In genomic region chrX:112678831-112679230, GRCh38 we compare ENCODE assay signal across 12 cellular contexts. TPM values are rescaled to one million over a fixed set of nuclear protein-coding genes. Genes with fewer than 3 reads are reported as not detected.
DNase-seq lines count a peak whose midpoint lies in the region; ATAC-seq, FAIRE-seq and TF ChIP-seq lines count a peak whose summit lies in the region.
"Had no signal": no experiment of that assay in that cellular context is flagged by ENCODE, and none has a peak within 500 bp of the region (broad histone marks: within the 10 kb centered on the region; RNA-seq: fewer than 3 reads in every experiment).

No MANE protein-coding gene starts in this region.

- CTCF ChIA-PET in WTC11 (lab: Charles Lee), result no interaction called here
- CTCF ChIA-PET in RWPE1 (lab: Yijun Ruan, JAX), result no interaction called here

- H3K9me3 ChIP-seq in kidney (ENCODE audit: control insufficient read depth in 1 of 2, low read length in 2 of 2), result no peaks in the 10 kb centered on the region

- FAIRE-seq in kidney (lab: Jason Lieb, UNC), result no peak

- H3K4me3 ChIP-seq in kidney (ENCODE audit: low read length in 2 of 2), result no peak overlapping the region

- DNase-seq in activated naive CD4-positive, alpha-beta T cell treated with Interleukin-2 at 50 U/mL for 16 hours, result no peak
- DNase-seq in WTC11 (ENCODE audit: low spot score) (no peak), type B pancreatic cell (ENCODE audit: extremely low spot score, unreplicated experiment) (no peak), kidney (no peak), left colon (no peak), RWPE1 (ENCODE audit: low spot score) (no peak)
- DNase-seq: activated CD8-positive, alpha-beta memory T cell treated with anti-CD3 and anti-CD28 coated beads, Interleukin-2, amount 50 U/mL, for 4 hours; H7 had no signal

- H3K9ac ChIP-seq in kidney (ENCODE audit: low read length in 2 of 2), result no peak overlapping the region

- ATAC-seq in HG02973 (IDR thresholded peaks at IDR 0.05; ENCODE audit: unreplicated experiment) (peak; percentile 60), WTC11 (no peak), left colon (no peak)

- no peaks in the 10 kb centered on the region for H3K36me3 ChIP-seq in kidney (ENCODE audit: control insufficient read depth in 1 of 2, insufficient read depth in 2 of 2, low read length in 2 of 2)

- peaks cover 37% of the 10 kb centered on the region for H3K4me1 Mint-ChIP-seq in activated naive CD4-positive, alpha-beta T cell treated with anti-CD3 and anti-CD28 coated beads, Interleukin-2, amount 50 U/mL, for 24 hours
- H3K4me1 Mint-ChIP-seq in WTC11, result peaks cover 19% of the 10 kb centered on the region
- peaks cover 22% of the 10 kb centered on the region for H3K4me1 Mint-ChIP-seq in type B pancreatic cell (ENCODE audit: unreplicated experiment)

- H3K9me3 Mint-ChIP-seq in activated naive CD4-positive, alpha-beta T cell treated with anti-CD3 and anti-CD28 coated beads, Interleukin-2, amount 50 U/mL, for 24 hours, result no peaks in the 10 kb centered on the region
- H3K9me3 Mint-ChIP-seq in WTC11 (no peaks in the 10 kb centered on the region; the same call in 1 of the 2 replicates), type B pancreatic cell (no peaks in the 10 kb centered on the region)

- no peaks in the 10 kb centered on the region for H3K27me3 Mint-ChIP-seq in activated naive CD4-positive, alpha-beta T cell treated with anti-CD3 and anti-CD28 coated beads, Interleukin-2, amount 50 U/mL, for 24 hours
- H3K27me3 Mint-ChIP-seq in WTC11 (ENCODE audit: low read depth) (no peaks in the 10 kb centered on the region), type B pancreatic cell (no peaks in the 10 kb centered on the region)

- no peaks in the 10 kb centered on the region for H3K4me1 ChIP-seq in kidney (ENCODE audit: control insufficient read depth in 1 of 2, insufficient read depth in 1 of 2, low read depth in 1 of 2, low read length in 2 of 2)

- POLR2A ChIA-PET in WTC11 (lab: Charles Lee) (no interaction called here), RWPE1 (lab: Yijun Ruan, JAX; ENCODE audit: low non-redundant PET) (no interaction called here)

- H3K4me3 Mint-ChIP-seq in activated naive CD4-positive, alpha-beta T cell treated with anti-CD3 and anti-CD28 coated beads, Interleukin-2, amount 50 U/mL, for 24 hours, result peak overlapping the region; percentile 82
- peak overlapping the region; percentile 68 for H3K4me3 Mint-ChIP-seq in WTC11
- peak overlapping the region; percentile 71 for H3K4me3 Mint-ChIP-seq in type B pancreatic cell

- H3K27ac ChIP-seq in kidney (ENCODE audit: low read depth in 2 of 2, low read length in 2 of 2) (no peak overlapping the region), RWPE1 (no peak overlapping the region)

- intact Hi-C loops in kidney (cut with DNase I), result no loop called here
- intact Hi-C loops in left colon (cut with DNase I, micrococcal nuclease), result no loop called here

- H3K27ac Mint-ChIP-seq in activated naive CD4-positive, alpha-beta T cell treated with anti-CD3 and anti-CD28 coated beads, Interleukin-2, amount 50 U/mL, for 24 hours, result peak overlapping the region; percentile 84
- 0 out of 2 replicates have a peak overlapping the region, but pooled peaks have one; percentile 26 for H3K27ac Mint-ChIP-seq in WTC11
- peak overlapping the region; percentile 9 for H3K27ac Mint-ChIP-seq in type B pancreatic cell

- no peak for TF ChIP-seq CTCF in WTC11 (IDR thresholded peaks at IDR 0.05)
- no peak for TF ChIP-seq CTCF in type B pancreatic cell (conservative IDR thresholded peaks at IDR 0.05)
- TF ChIP-seq CTCF in kidney (IDR thresholded peaks at IDR 0.05; ENCODE audit: borderline replicate concordance, extremely low read depth, insufficient read depth), result no peak
- no peak for TF ChIP-seq CTCF in RWPE1 (conservative IDR thresholded peaks at IDR 0.05; ENCODE audit: low read depth)

- H3K36me3 Mint-ChIP-seq in activated naive CD4-positive, alpha-beta T cell treated with anti-CD3 and anti-CD28 coated beads, Interleukin-2, amount 50 U/mL, for 24 hours, result no peaks in the 10 kb centered on the region
- no peaks in the 10 kb centered on the region; the same call in 1 of the 2 replicates for H3K36me3 Mint-ChIP-seq in WTC11
- no peaks in the 10 kb centered on the region for H3K36me3 Mint-ChIP-seq in type B pancreatic cell

TF ChIP-seq in WTC11, 78 proteins besides CTCF, POLR2A, EP300 and RAD21:
- TF ChIP-seq AR (CRISPR knock-in tag; IDR thresholded peaks at IDR 0.05), result no peak
- no peak for TF ChIP-seq IRF1 (CRISPR knock-in tag; IDR thresholded peaks at IDR 0.05)
- TF ChIP-seq NFATC4 (CRISPR knock-in tag; IDR thresholded peaks at IDR 0.05), result no peak
- TF ChIP-seq FOXK1 (CRISPR knock-in tag; IDR thresholded peaks at IDR 0.05), result no peak
- TF ChIP-seq ZNF263 (CRISPR knock-in tag; IDR thresholded peaks at IDR 0.05; ENCODE audit: low read depth), result no peak
- no peak for TF ChIP-seq CREM (CRISPR knock-in tag; IDR thresholded peaks at IDR 0.05)
- no peak for TF ChIP-seq TEAD1 (CRISPR knock-in tag; IDR thresholded peaks at IDR 0.05)

RNA-seq across cellular contexts. Expression of gene LHFPL1, which starts 0.9 kb away (rescaled TPM):
- total RNA-seq in WTC11 (2021) (2.5 to 4.0 TPM (median 3.5 TPM) in 3 replicates), type B pancreatic cell (ENCODE audit: low replicate concordance) (1.3 and 1.8 TPM in 2 replicates), kidney (not detected), left colon (not detected)
- polyA plus RNA-seq in kidney (ENCODE audit: insufficient read depth, low read depth, low replicate concordance), result not detected
- total RNA-seq: mucosa of gallbladder had no signal
- polyA plus RNA-seq: BJ had no signal

Comparison
In these comparisons a context has a peak if more than half of its experiments do, and no peak if none do; other contexts are left out.
1. H3K27ac Mint-ChIP-seq: peak in every context shown above with its lines; median percentile 84 in activated naive CD4-positive, alpha-beta T cell treated with anti-CD3 and anti-CD28 coated beads, Interleukin-2, amount 50 U/mL, for 24 hours; 26 in WTC11; 9 in type B pancreatic cell.